In genomic region chr9:37079370-37080164, GRCh38 we compare ENCODE assay signal across 1 cellular context.
TF ChIP-seq lines count a peak whose summit lies in the region.

No MANE protein-coding gene starts in this region.

TF ChIP-seq in HepG2, 621 proteins besides CTCF, POLR2A, EP300 and RAD21 (continued from another document and continues in another):
- TF ChIP-seq ARID3A (IDR thresholded peaks at IDR 0.05; ENCODE audit: low read depth, low read length) (no peak), ZBTB1 (CRISPR knock-in tag; IDR thresholded peaks at IDR 0.05; ENCODE audit: borderline replicate concordance) (peak; percentile 89; the same call in 1 of the 2 replicates), KDM1A (CRISPR knock-in tag; IDR thresholded peaks at IDR 0.05) (peak; percentile 77; the same call in 1 of the 2 replicates), ASH2L (IDR thresholded peaks at IDR 0.05; ENCODE audit: insufficient read length, low read depth, low read length) (peak; percentile 86), PRPF4 (IDR thresholded peaks at IDR 0.05; ENCODE audit: low read depth, low read length, poor library complexity, severe bottlenecking) (no peak), ATF4 (CRISPR knock-in tag; IDR thresholded peaks at IDR 0.05) (peak in 1 of 2 experiments; percentile 90; a peak in 2 of 4 replicates), MZF1 (CRISPR knock-in tag; IDR thresholded peaks at IDR 0.05; ENCODE audit: borderline replicate concordance) (peak; percentile 95; the same call in 1 of the 2 replicates), ZNF496 (CRISPR knock-in tag; IDR thresholded peaks at IDR 0.05; ENCODE audit: insufficient replicate concordance) (peak; percentile 74), RORA (CRISPR knock-in tag; IDR thresholded peaks at IDR 0.05) (no peak), HDAC2 (CRISPR knock-in tag; IDR thresholded peaks at IDR 0.05) (peak; percentile 89), ZNF333 (CRISPR knock-in tag; IDR thresholded peaks at IDR 0.05; ENCODE audit: borderline replicate concordance) (peak; percentile 98), BCL3 (CRISPR knock-in tag; IDR thresholded peaks at IDR 0.05) (peak; percentile 99), ZNF343 (CRISPR knock-in tag; IDR thresholded peaks at IDR 0.05) (peak; percentile 98), HHEX (CRISPR knock-in tag; IDR thresholded peaks at IDR 0.05) (no peak), MED13 (CRISPR knock-in tag; IDR thresholded peaks at IDR 0.05) (peak; percentile 87), SRF (IDR thresholded peaks at IDR 0.05; ENCODE audit: low read depth, low read length) (no peak), PAXIP1 (CRISPR knock-in tag; conservative IDR thresholded peaks at IDR 0.05) (peak; percentile 49; the same call in 1 of the 2 replicates), MTERF4 (CRISPR knock-in tag; IDR thresholded peaks at IDR 0.05) (peak; percentile 97), HIC2 (CRISPR knock-in tag; IDR thresholded peaks at IDR 0.05; ENCODE audit: low read depth) (peak; percentile 72), ZNF570 (CRISPR knock-in tag; IDR thresholded peaks at IDR 0.05; ENCODE audit: borderline replicate concordance) (peak; percentile 94; the same call in 1 of the 2 replicates), TCF12 (IDR thresholded peaks at IDR 0.05) (no peak), TCF12 (CRISPR knock-in tag; IDR thresholded peaks at IDR 0.05) (peak; percentile 89), ZNF207 (IDR thresholded peaks at IDR 0.05; ENCODE audit: borderline replicate concordance) (no peak), TRAFD1 (CRISPR knock-in tag; IDR thresholded peaks at IDR 0.05; ENCODE audit: borderline replicate concordance) (peak; percentile 78; the same call in 1 of the 2 replicates), TEAD2 (CRISPR knock-in tag; IDR thresholded peaks at IDR 0.05) (peak; percentile 97), ZNF800 (CRISPR knock-in tag; IDR thresholded peaks at IDR 0.05) (peak; percentile 87), NR3C1 (CRISPR knock-in tag; IDR thresholded peaks at IDR 0.05) (no peak), ZNF136 (CRISPR knock-in tag; IDR thresholded peaks at IDR 0.05; ENCODE audit: low read depth) (peak; percentile 99), ZNF674 (CRISPR knock-in tag; IDR thresholded peaks at IDR 0.05; ENCODE audit: low read depth) (peak; percentile 95; the same call in 1 of the 2 replicates), IRF2 (CRISPR knock-in tag; IDR thresholded peaks at IDR 0.05) (peak; percentile 89), AFF4 (CRISPR knock-in tag; IDR thresholded peaks at IDR 0.05) (no peak), ZNF260 (CRISPR knock-in tag; IDR thresholded peaks at IDR 0.05; ENCODE audit: borderline replicate concordance, low read depth) (no peak), MBD4 (IDR thresholded peaks at IDR 0.05; ENCODE audit: borderline replicate concordance, low read length) (no peak), ZNF839 (CRISPR knock-in tag; IDR thresholded peaks at IDR 0.05; ENCODE audit: borderline replicate concordance) (no peak; the same call in 1 of the 2 replicates), PLSCR1 (CRISPR knock-in tag; IDR thresholded peaks at IDR 0.05; ENCODE audit: borderline replicate concordance) (peak; percentile 98), MIXL1 (CRISPR knock-in tag; IDR thresholded peaks at IDR 0.05) (peak; percentile 96)
